In genomic region chr1:37323486-37324377, GRCh38 we compare ENCODE assay signal across 8 cellular contexts.
DNase-seq lines count a peak whose midpoint lies in the region; ATAC-seq, FAIRE-seq and TF ChIP-seq lines count a peak whose summit lies in the region.

No MANE protein-coding gene starts in this region.

- H3K4me3 Mint-ChIP-seq in activated CD8-positive, alpha-beta T cell treated with anti-CD3 and anti-CD28 coated beads for 36 hours: no peak overlapping the region

- ATAC-seq in activated CD8-positive, alpha-beta T cell treated with anti-CD3 and anti-CD28 coated beads for 36 hours: no peak
- no peak for ATAC-seq in HepG2
- no peak for ATAC-seq in GM21447 (IDR thresholded peaks at IDR 0.05; ENCODE audit: unreplicated experiment)
- ATAC-seq in GM21526 (IDR thresholded peaks at IDR 0.05; ENCODE audit: low FRiP score, unreplicated experiment): no peak
- ATAC-seq in GM21367 (IDR thresholded peaks at IDR 0.05; ENCODE audit: unreplicated experiment): no peak

- H3K9me3 Mint-ChIP-seq in activated CD8-positive, alpha-beta T cell treated with anti-CD3 and anti-CD28 coated beads for 36 hours: peaks cover 5% of the 10 kb centered on the region

- POLR2A ChIA-PET in activated CD8-positive, alpha-beta T cell treated with anti-CD3 and anti-CD28 coated beads for 36 hours (lab: Charles Lee): no interaction called here
- POLR2A ChIA-PET in HepG2 (lab: Yijun Ruan, JAX): no interaction called here

- no peak overlapping the region for H2AFZ ChIP-seq in Karpas-422 (ENCODE audit: low read length)
- H2AFZ ChIP-seq in HepG2 (ENCODE audit: low read length): no peak overlapping the region

- FAIRE-seq in HepG2 (lab: Jason Lieb, UNC): no peak

- H3K36me3 Mint-ChIP-seq in activated CD8-positive, alpha-beta T cell treated with anti-CD3 and anti-CD28 coated beads for 36 hours (ENCODE audit: low read depth): no peaks in the 10 kb centered on the region

- H3K4me1 ChIP-seq in Karpas-422 (ENCODE audit: low read length) (no peaks in the 10 kb centered on the region), HepG2 (ENCODE audit: insufficient read depth, low read length) (no peaks in the 10 kb centered on the region)

- H3K79me2 ChIP-seq in Karpas-422 (ENCODE audit: low read length): no peaks in the 10 kb centered on the region
- no peaks in the 10 kb centered on the region for H3K79me2 ChIP-seq in HepG2 (ENCODE audit: insufficient read depth, low read length)

- H3K9ac ChIP-seq in Karpas-422 (ENCODE audit: low read length): no peak overlapping the region
- H3K9ac ChIP-seq in HepG2 (ENCODE audit: insufficient read depth, low read depth, low read length): no peak overlapping the region

- peaks cover 19% of the 10 kb centered on the region for H3K27me3 Mint-ChIP-seq in activated CD8-positive, alpha-beta T cell treated with anti-CD3 and anti-CD28 coated beads for 36 hours

- DNase-seq in SKM-1 treated with dmso at 0.1 percent for 144 hours (lab: John Stamatoyannopoulos, UW; ENCODE audit: unreplicated experiment) (peak; percentile 32), SKM-1 (lab: John Stamatoyannopoulos, UW; ENCODE audit: unreplicated experiment) (no peak), Karpas-422 (peak; percentile 83), HepG2 (ENCODE audit: low spot score) (peak; percentile 33)
- DNase-seq in activated CD8-positive, alpha-beta T cell treated with anti-CD3 and anti-CD28 coated beads for 36 hours: peak; percentile 45

- 26% methylated on average over 19 of the region's 19 CpGs for WGBS in HepG2 (ENCODE audit: low lambda C conversion rate)

- H3K4me2 ChIP-seq in Karpas-422 (ENCODE audit: low read depth, low read length, poor library complexity, severe bottlenecking) (no peak overlapping the region), HepG2 (ENCODE audit: low read depth, low read length) (no peak overlapping the region)

- TF ChIP-seq CTCF in activated CD8-positive, alpha-beta T cell treated with anti-CD3 and anti-CD28 coated beads for 36 hours (IDR thresholded peaks at IDR 0.05): peak; percentile 93
- peak; percentile 76 for TF ChIP-seq CTCF in HepG2 (CRISPR knock-in tag; IDR thresholded peaks at IDR 0.05)

- H3K27ac ChIP-seq in Karpas-422 (ENCODE audit: low read length) (no peak overlapping the region), HepG2 (ENCODE audit: extremely low read length, insufficient read depth, low read length) (no peak overlapping the region)

- no peaks in the 10 kb centered on the region for H3K4me1 Mint-ChIP-seq in activated CD8-positive, alpha-beta T cell treated with anti-CD3 and anti-CD28 coated beads for 36 hours (ENCODE audit: low read depth)

- no peak for TF ChIP-seq EP300 in HepG2 (IDR thresholded peaks at IDR 0.05; ENCODE audit: low read depth in 2 of 2, low read length in 2 of 2)
- no peak for TF ChIP-seq EP300 in HepG2 (CRISPR knock-in tag; IDR thresholded peaks at IDR 0.05; ENCODE audit: borderline replicate concordance)

- intact Hi-C loops in activated CD8-positive, alpha-beta T cell treated with anti-CD3 and anti-CD28 coated beads for 36 hours (cut with micrococcal nuclease): no loop called here
- intact Hi-C loops in HepG2 (cut with micrococcal nuclease; ENCODE audit: unreplicated experiment): loop anchor here (5.0 kb wide), 1 partner anchor 616 kb away; no protein-coding TSS in a partner anchor

- TF ChIP-seq POLR2A in HepG2 (IDR thresholded peaks at IDR 0.05; ENCODE audit: insufficient read depth in 1 of 2, low read depth in 2 of 2, low read length in 2 of 2): no peak

- CTCF ChIA-PET in activated CD8-positive, alpha-beta T cell treated with anti-CD3 and anti-CD28 coated beads for 36 hours (lab: Charles Lee): interaction anchor here (1.0 to 1.4 kb wide), 5 partner anchors 12 to 271 kb away, joined by 3 read pairs; no protein-coding TSS in a partner anchor
- CTCF ChIA-PET in HepG2 (lab: Yijun Ruan, JAX; ENCODE audit: low intra/inter-chr PET ratio, low total read pairs): interaction anchor here (0.9 to 2.7 kb wide), 5 partner anchors 620 to 808 kb away, joined by 3 to 14 read pairs (median 4); no protein-coding TSS in a partner anchor

- no peak overlapping the region for H3K27ac Mint-ChIP-seq in activated CD8-positive, alpha-beta T cell treated with anti-CD3 and anti-CD28 coated beads for 36 hours

- TF ChIP-seq RAD21 in HepG2 (CRISPR knock-in tag; IDR thresholded peaks at IDR 0.05): 0 out of 2 replicates have a peak, but pooled peaks have one; percentile 32

- in situ Hi-C loops in HepG2 (cut with HindIII; ENCODE audit: extremely low pct_ligation_motif_present, low pct_unique_long_range_greater_than_20kb): no loop called here

- H3K9me3 ChIP-seq in Karpas-422 (ENCODE audit: low read length) (no peaks in the 10 kb centered on the region), HepG2 (ENCODE audit: low read length) (no peaks in the 10 kb centered on the region)

- H4K20me1 ChIP-seq in Karpas-422 (ENCODE audit: insufficient read depth, low read depth, low read length) (no peaks in the 10 kb centered on the region), HepG2 (ENCODE audit: insufficient read depth, low read length) (no peaks in the 10 kb centered on the region)

- H3K9me2 ChIP-seq in Karpas-422 (replicated peaks; ENCODE audit: insufficient read depth, low read length): no peaks in the 10 kb centered on the region

- H3K27me3 ChIP-seq in Karpas-422 (ENCODE audit: low read length): no peaks in the 10 kb centered on the region
- peaks cover 0 to 12% of the 10 kb centered on the region in 2 experiments; a peak in 3 of 5 replicates for H3K27me3 ChIP-seq in HepG2 (ENCODE audit: control insufficient read depth in 1 of 2, insufficient read depth in 2 of 2, low read length in 2 of 2)

- H3K4me3 ChIP-seq in Karpas-422 (ENCODE audit: low read length) (no peak overlapping the region), HepG2 (replicated peaks in 1 of 3; ENCODE audit: insufficient read depth in 1 of 3, low read depth in 2 of 3, low read length in 3 of 3) (no peak overlapping the region)

- no TSS peak for BruUV-seq in HepG2 (replicated peaks; lab: Mats Ljungman, UMichigan)

- H3K36me3 ChIP-seq in Karpas-422 (ENCODE audit: insufficient read depth, low read length) (no peaks in the 10 kb centered on the region), HepG2 (replicated peaks in 1 of 2; ENCODE audit: control insufficient read depth in 1 of 2, insufficient read depth in 2 of 2, low read length in 2 of 2) (no peaks in the 10 kb centered on the region)

TF ChIP-seq in HepG2, 621 proteins besides CTCF, POLR2A, EP300 and RAD21 (continues in another document):
- no peak for TF ChIP-seq CHD4 (IDR thresholded peaks at IDR 0.05; ENCODE audit: borderline replicate concordance, low read length)
- no peak for TF ChIP-seq KIAA2018 (CRISPR knock-in tag; IDR thresholded peaks at IDR 0.05; ENCODE audit: borderline replicate concordance)
- no peak for TF ChIP-seq SETDB1 (CRISPR knock-in tag; IDR thresholded peaks at IDR 0.05; ENCODE audit: borderline replicate concordance)
- peak; percentile 65 for TF ChIP-seq STAG1 (CRISPR knock-in tag; IDR thresholded peaks at IDR 0.05)
